Comparison of ENCODE assay signal across 8 cellular contexts in genomic region chr20:37534401-37535157, GRCh38. TPM values are rescaled to one million over a fixed set of nuclear protein-coding genes. Genes with fewer than 3 reads are reported as not detected.
DNase-seq lines count a peak whose midpoint lies in the region; ATAC-seq and TF ChIP-seq lines count a peak whose summit lies in the region.

No MANE protein-coding gene starts in this region.

- H3K4me1 ChIP-seq in breast epithelium, result no peaks in the 10 kb centered on the region

- no peaks in the 10 kb centered on the region for H3K36me3 ChIP-seq in breast epithelium

- CTCF ChIA-PET in AG04449 (lab: Yijun Ruan, JAX), result interaction anchor here (0.5 to 12.9 kb wide), 30 partner anchors 9 to 378 kb away, joined by 3 to 283 read pairs (median 4); no protein-coding TSS in a partner anchor

- H3K9me3 ChIP-seq in breast epithelium, result no peaks in the 10 kb centered on the region

- DNase-seq in AG04449 (ENCODE audit: low read depth, low spot score) (no peak), GM13977 (ENCODE audit: low spot score) (peak; percentile 77), NCI-H1694 treated with DMSO at 0.1 percent for 48 hours (lab: John Stamatoyannopoulos, UW) (peak; percentile 69), SKM-1 treated with dmso at 0.1 percent for 144 hours (lab: John Stamatoyannopoulos, UW; ENCODE audit: unreplicated experiment) (peak; percentile 68), breast epithelium (ENCODE audit: low spot score in 2 of 2) (peak in 1 of 2 donors; percentile 37), iris pigment epithelial cell (ENCODE audit: low read depth) (peak; percentile 83)
- peak; percentile 21 for DNase-seq in stimulated activated CD4-positive, alpha-beta T cell treated with anti-CD3 and anti-CD28 coated beads, Interleukin-1b, Interleukin-23, amount 100 ng/mL, for 48 hours

- POLR2A ChIA-PET in AG04449 (lab: Yijun Ruan, JAX), result no interaction called here

- no peaks in the 10 kb centered on the region for H3K27me3 ChIP-seq in breast epithelium

- ATAC-seq in HG02973 (IDR thresholded peaks at IDR 0.05; ENCODE audit: unreplicated experiment), result peak; percentile 77

- no peak overlapping the region for H3K27ac ChIP-seq in breast epithelium

- TF ChIP-seq CTCF in AG04449 (IDR thresholded peaks at IDR 0.05; ENCODE audit: insufficient read depth, low read length, missing control alignments), result peak; percentile 71
- TF ChIP-seq CTCF in GM13977 (IDR thresholded peaks at IDR 0.05; ENCODE audit: extremely low read depth, insufficient read depth, missing control alignments), result peak; percentile 74
- peak; percentile 84 to 95 (median 88) for TF ChIP-seq CTCF in breast epithelium (IDR thresholded peaks at IDR 0.05)

- H3K4me3 ChIP-seq in AG04449 (ENCODE audit: low read depth, low read length) (no peak overlapping the region), breast epithelium (no peak overlapping the region)

- TF ChIP-seq POLR2A in breast epithelium (IDR thresholded peaks at IDR 0.05), result no peak

- intact Hi-C loops in breast epithelium (cut with DNase I; ENCODE audit: low total_unique reads), result loop anchor here (10.0 kb wide), 2 partner anchors 260 to 330 kb away; no protein-coding TSS in a partner anchor

- in situ Hi-C loops in GM13977 (cut with MboI; ENCODE audit: low pct_unique_long_range_greater_than_20kb, low sequenced_read_pairs, unreplicated experiment), result loop anchor here (5.0 kb wide), 1 partner anchor 267 kb away; no protein-coding TSS in a partner anchor

RNA-seq across cellular contexts. Expression of gene BLCAP, which starts 6.9 kb away (rescaled TPM):
- 10 to 100 TPM; 62.9 to 81.8 (median 63.2) TPM for total RNA-seq in breast epithelium

RNA-seq across cellular contexts. Expression of gene NNAT, which starts 13.5 kb away (rescaled TPM):
- total RNA-seq in breast epithelium, result 10 to 100 TPM in 1 of 3 donors, 1 to 10 TPM in 2; 3.9 to 82.1 (median 9.7) TPM
